Comparison of ENCODE assay signal across 21 cellular contexts in the genomic region with DNA sequence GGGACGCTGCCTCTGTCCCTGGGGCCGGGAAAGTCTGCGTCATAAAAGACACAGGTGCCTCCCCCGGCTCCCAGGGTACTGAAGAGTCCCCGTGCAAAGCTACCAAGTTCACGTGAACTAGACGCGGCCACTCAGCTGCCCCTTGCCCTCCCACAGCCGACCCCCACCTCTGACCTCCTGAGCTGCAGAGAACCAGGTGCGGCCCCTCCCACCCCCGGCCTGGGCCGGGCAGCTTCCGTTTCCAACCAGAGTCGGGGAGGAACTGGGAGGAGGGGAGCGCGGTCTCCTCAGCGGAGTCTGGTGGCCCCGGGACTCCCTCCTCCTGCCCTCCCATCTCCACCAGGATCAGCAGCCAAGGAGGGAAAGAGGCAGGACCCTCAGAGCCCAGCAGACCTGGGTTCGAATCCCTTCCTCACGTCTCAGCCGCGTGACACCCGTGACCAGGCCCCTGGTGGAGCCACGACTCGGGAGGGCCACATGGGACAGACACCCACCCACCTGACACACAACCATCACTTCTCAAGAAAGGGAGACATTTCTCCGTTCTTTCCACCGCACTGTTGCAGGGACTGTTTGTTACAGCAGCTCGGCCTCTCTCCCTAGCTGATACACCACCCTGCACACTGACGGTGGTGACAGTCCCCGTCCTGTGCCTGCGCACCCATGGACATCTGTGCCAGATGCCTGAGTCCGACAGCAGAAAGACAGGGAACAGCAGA.
"Had no signal": no experiment of that assay in that cellular context is flagged by ENCODE, and none has a peak within 500 bp of the region (broad histone marks: within the 10 kb centered on the region; RNA-seq: fewer than 3 reads in every experiment).

No MANE protein-coding gene starts in this region.

- ATAC-seq: sciatic nerve; stimulated activated naive B cell treated with anti-CD40 and anti-IgM and Interleukin-4, amounts not matched to agents 10 μg/mL and 1 μg/mL and 100 μg/mL, for 72 hours; stimulated activated naive CD8-positive, alpha-beta T cell treated with anti-CD3 and anti-CD28 coated beads, Interleukin-15, amount 100 ng/mL, for 72 hours; upper lobe of right lung had no signal

- H3K9me3 ChIP-seq: prostate gland, thyroid gland, upper lobe of right lung had no signal

- H3K27ac ChIP-seq: parathyroid adenoma, prostate gland, thyroid gland, upper lobe of right lung had no signal

- H3K4me1 ChIP-seq: parathyroid adenoma, prostate gland, thyroid gland, upper lobe of right lung had no signal

- FAIRE-seq: islet of Langerhans had no signal

- H3K79me2 ChIP-seq: parathyroid adenoma had no signal

- H3K9ac ChIP-seq: parathyroid adenoma had no signal

- DNase-seq: cerebellar nuclear complex; cortex of kidney; dorsolateral prefrontal cortex; effector CD8-positive, alpha-beta T cell; foreskin melanocyte; head of caudate nucleus; hypothalamus; left ventricle myocardium superior; mesenchymal stem cell; midbrain; stimulated activated CD4-positive, alpha-beta T cell treated with anti-CD3 and anti-CD28 coated beads, Interleukin-2, amount 100 ng/mL, for 24 hours; stimulated activated CD4-positive, alpha-beta T cell treated with anti-CD3 and anti-CD28 coated beads, Interleukin-4, amount 100 ng/mL, for 4 hours; stimulated activated naive B cell treated with anti-CD40 and anti-IgM and Interleukin-4, amounts not matched to agents 10 μg/mL and 1 μg/mL and 100 μg/mL, for 72 hours; stimulated activated naive CD8-positive, alpha-beta T cell treated with anti-CD3 and anti-CD28 coated beads, Interleukin-15, amount 100 ng/mL, for 72 hours; thyroid gland; upper lobe of right lung had no signal

- H3K36me3 ChIP-seq: prostate gland, thyroid gland, upper lobe of right lung had no signal

- H2AFZ ChIP-seq: parathyroid adenoma had no signal

- H3K27me3 ChIP-seq: dorsolateral prefrontal cortex, thyroid gland, upper lobe of right lung had no signal

- H3K4me3 ChIP-seq: dorsolateral prefrontal cortex, lung, prostate gland, thyroid gland, upper lobe of right lung had no signal
